Comparison of ENCODE assay signal across 8 cellular contexts in genomic region chr7:66996444-66997191, GRCh38. TPM values are rescaled to one million over a fixed set of nuclear protein-coding genes. Genes with fewer than 3 reads are reported as not detected.
DNase-seq lines count a peak whose midpoint lies in the region; ATAC-seq and TF ChIP-seq lines count a peak whose summit lies in the region.
"Not testable (repeated sequence)": the region's sequence is repeated elsewhere in the genome, so short reads cannot be mapped to it uniquely, and the experiment has no call there.

Gene TYW1, plus strand, starts transcription at chr7:66996833. Its CDS starts 146 bp downstream, at chr7:66996979.

- not testable (repeated sequence) for H3K27me3 Mint-ChIP-seq in T-helper 1 cell treated with Interleukin-12 subunit alpha and Interleukin-12 subunit beta and Interleukin-4 antibody, amounts not matched to agents 30 μg/mL and 1 μg/mL, for 36 hours (ENCODE audit: low read depth)

- in situ Hi-C loops in GM13976 (cut with MboI; ENCODE audit: low sequenced_read_pairs, unreplicated experiment): not testable (repeated sequence)

- not testable (repeated sequence) for H3K9me3 Mint-ChIP-seq in T-helper 1 cell treated with Interleukin-12 subunit alpha and Interleukin-12 subunit beta and Interleukin-4 antibody, amounts not matched to agents 30 μg/mL and 1 μg/mL, for 36 hours

- TF ChIP-seq CTCF in GM13976 (IDR thresholded peaks at IDR 0.05; ENCODE audit: borderline replicate concordance, control extremely low read depth, extremely low read depth, insufficient read depth, missing control alignments); upper lobe of right lung (IDR thresholded peaks at IDR 0.05): not testable (repeated sequence)

- peak within 1 kb of the TSS; percentile 72 for H3K4me3 ChIP-seq in upper lobe of right lung

- peak within 1 kb of the TSS; percentile 100 for H3K4me3 Mint-ChIP-seq in T-helper 1 cell treated with Interleukin-12 subunit alpha and Interleukin-12 subunit beta and Interleukin-4 antibody, amounts not matched to agents 30 μg/mL and 1 μg/mL, for 36 hours

- DNase-seq in GM13976 (ENCODE audit: low spot score): peak; percentile 80
- peak; percentile 98 for DNase-seq in NCI-H1694 (lab: John Stamatoyannopoulos, UW)
- DNase-seq in amygdala (lab: John Stamatoyannopoulos, UW): peak; percentile 39 to 99 (median 97)
- DNase-seq in left cardiac atrium: peak; percentile 98
- DNase-seq in posterior vena cava (ENCODE audit: low spot score): peak; percentile 99
- DNase-seq in upper lobe of right lung: peak; percentile 98

- peaks cover 23% of the 10 kb centered on the region for H3K4me1 Mint-ChIP-seq in T-helper 1 cell treated with Interleukin-12 subunit alpha and Interleukin-12 subunit beta and Interleukin-4 antibody, amounts not matched to agents 30 μg/mL and 1 μg/mL, for 36 hours (ENCODE audit: low read depth)

- not testable (repeated sequence) for H3K27me3 ChIP-seq in upper lobe of right lung

- peak within 1 kb of the TSS; percentile 100 for H3K27ac ChIP-seq in upper lobe of right lung

- H3K36me3 Mint-ChIP-seq in T-helper 1 cell treated with Interleukin-12 subunit alpha and Interleukin-12 subunit beta and Interleukin-4 antibody, amounts not matched to agents 30 μg/mL and 1 μg/mL, for 36 hours (ENCODE audit: low read depth): peaks cover 18% of the 10 kb centered on the region

- peaks cover 20% of the 10 kb centered on the region for H3K4me1 ChIP-seq in upper lobe of right lung

- ATAC-seq in HG02884 (IDR thresholded peaks at IDR 0.05; ENCODE audit: unreplicated experiment) (peak; percentile 90), left cardiac atrium (peak; percentile 93 to 94), upper lobe of right lung (peak; percentile 95)

- H3K27ac Mint-ChIP-seq in T-helper 1 cell treated with Interleukin-12 subunit alpha and Interleukin-12 subunit beta and Interleukin-4 antibody, amounts not matched to agents 30 μg/mL and 1 μg/mL, for 36 hours: peak within 1 kb of the TSS; percentile 100

- H3K36me3 ChIP-seq in upper lobe of right lung: peaks cover 34% of the 10 kb centered on the region

- H3K9me3 ChIP-seq in upper lobe of right lung: not testable (repeated sequence)

- intact Hi-C loops in left cardiac atrium (cut with DNase I); posterior vena cava (cut with DNase I); upper lobe of right lung (cut with DNase I): not testable (repeated sequence)

RNA-seq across cellular contexts. Expression of gene TYW1, which starts in this region (rescaled TPM):
- total RNA-seq in left cardiac atrium (10 to 100 TPM; 10.8 to 13.3 TPM), posterior vena cava (10 to 100 TPM in 1 of 2 donors, 1 to 10 TPM in 1; 9.4 to 11.5 TPM), upper lobe of right lung (20.0 TPM)

Comparison
In these comparisons a context has a peak if more than half of its experiments do, and no peak if none do; other contexts are left out.
1. Peak in every context shown above with its lines: DNase-seq, ATAC-seq, H3K4me3 ChIP-seq and H3K27ac ChIP-seq.